32 cellular contexts compared by ENCODE assay signal in genomic region chr14:87156878-87157277, GRCh38.
"Had no signal": no experiment of that assay in that cellular context is flagged by ENCODE, and none has a peak within 500 bp of the region (broad histone marks: within the 10 kb centered on the region; RNA-seq: fewer than 3 reads in every experiment).

No MANE protein-coding gene starts in this region.

- H3K4me1 Mint-ChIP-seq: activated CD4-positive, alpha-beta memory T cell treated with anti-CD3 and anti-CD28 coated beads, Interleukin-2, amount 10 ng/mL, durations not matched to agents 7 days and 5 days; activated CD4-positive, alpha-beta T cell treated with anti-CD3 and anti-CD28 coated beads, Interleukin-2, amount 10 ng/mL, durations not matched to agents 7 days and 5 days; activated naive CD4-positive, alpha-beta T cell treated with anti-CD3 and anti-CD28 coated beads, Interleukin-2, amount 10 ng/mL, durations not matched to agents 7 days and 5 days; activated naive CD8-positive, alpha-beta T cell treated with anti-CD3 and anti-CD28 coated beads, Interleukin-2, amount 10 ng/mL, durations not matched to agents 7 days and 5 days; T-helper 17 cell had no signal

- H3K36me3 ChIP-seq: ascending aorta, breast epithelium, cardiac muscle cell had no signal

- H3K36me3 Mint-ChIP-seq: activated naive CD4-positive, alpha-beta T cell treated with anti-CD3 and anti-CD28 coated beads, Interleukin-2, amount 10 ng/mL, durations not matched to agents 7 days and 5 days; activated naive CD8-positive, alpha-beta T cell treated with anti-CD3 and anti-CD28 coated beads, Interleukin-2, amount 10 ng/mL, durations not matched to agents 7 days and 5 days; brain had no signal

- H3K4me3 ChIP-seq: ascending aorta, breast epithelium, cardiac muscle cell, coronary artery, dorsolateral prefrontal cortex had no signal

- H3K4me1 ChIP-seq: ascending aorta, breast epithelium had no signal

- H3K27ac Mint-ChIP-seq: activated CD4-positive, alpha-beta memory T cell treated with anti-CD3 and anti-CD28 coated beads, Interleukin-2, amount 10 ng/mL, durations not matched to agents 7 days and 5 days; activated CD4-positive, alpha-beta T cell treated with anti-CD3 and anti-CD28 coated beads, Interleukin-2, amount 10 ng/mL, durations not matched to agents 7 days and 5 days; activated naive CD4-positive, alpha-beta T cell treated with anti-CD3 and anti-CD28 coated beads, Interleukin-2, amount 10 ng/mL, durations not matched to agents 7 days and 5 days; activated naive CD4-positive, alpha-beta T cell treated with anti-CD3 and anti-CD28 coated beads, Interleukin-2, amount 50 U/mL, for 72 hours; activated naive CD8-positive, alpha-beta T cell treated with anti-CD3 and anti-CD28 coated beads, Interleukin-2, amount 10 ng/mL, durations not matched to agents 7 days and 5 days; activated T-cell treated with anti-CD3 and anti-CD28 coated beads, Interleukin-2, amount 50 U/mL, for 24 hours; activated T-cell treated with anti-CD3 and anti-CD28 coated beads, Interleukin-2, amount 50 U/mL, for 72 hours; brain; dendritic cell treated with granulocyte-macrophage colony-stimulating factor and Interleukin-4, amounts not matched to agents 40 ng/mL and 50 ng/mL, for 4 days; effector memory CD8-positive, alpha-beta T cell; T-helper 17 cell; T-helper 2 cell treated with Interferon-gamma antibody and Interleukin-4, amounts not matched to agents 5 μg/mL and 100 μg/mL, for 36 hours had no signal

- DNase-seq: activated CD4-positive, alpha-beta memory T cell treated with anti-CD3 and anti-CD28 coated beads, Interleukin-2, amount 10 ng/mL, durations not matched to agents 7 days and 5 days; activated CD4-positive, alpha-beta T cell treated with anti-CD3 and anti-CD28 coated beads for 1 hour; activated CD4-positive, alpha-beta T cell treated with anti-CD3 and anti-CD28 coated beads for 4 hours; activated CD4-positive, alpha-beta T cell treated with anti-CD3 and anti-CD28 coated beads, Interleukin-2, amount 10 ng/mL, durations not matched to agents 7 days and 5 days; activated CD4-positive, alpha-beta T cell treated with anti-CD3 and anti-CD28 coated beads, Interleukin-2, amount 50 U/mL, for 4 hours; activated CD8-positive, alpha-beta memory T cell treated with anti-CD3 and anti-CD28 coated beads, Interleukin-2, amount 50 U/mL, for 48 hours; activated gamma-delta T cell; activated naive CD4-positive, alpha-beta T cell; activated naive CD4-positive, alpha-beta T cell treated with anti-CD3 and anti-CD28 coated beads, Interleukin-2, amount 10 ng/mL, durations not matched to agents 7 days and 5 days; activated naive CD8-positive, alpha-beta T cell treated with anti-CD3 and anti-CD28 coated beads, Interleukin-2, amount 10 ng/mL, durations not matched to agents 7 days and 5 days; activated T-cell treated with anti-CD3 and anti-CD28 coated beads for 4 hours; activated T-cell treated with anti-CD3 and anti-CD28 coated beads, Interleukin-2, amount 50 U/mL, for 24 hours; activated T-cell treated with anti-CD3 and anti-CD28 coated beads, Interleukin-2, amount 50 U/mL, for 72 hours; central memory CD4-positive, alpha-beta T cell; cerebellar nuclear complex; dorsolateral prefrontal cortex; effector CD4-positive, alpha-beta T cell; effector memory CD8-positive, alpha-beta T cell; foreskin fibroblast; head of caudate nucleus; T-helper 1 cell; T-helper 17 cell; T1000 had no signal

- H3K27ac ChIP-seq: ascending aorta, breast epithelium, cardiac muscle cell, coronary artery had no signal

- H3K27me3 Mint-ChIP-seq: activated CD4-positive, alpha-beta memory T cell treated with anti-CD3 and anti-CD28 coated beads, Interleukin-2, amount 10 ng/mL, durations not matched to agents 7 days and 5 days; activated CD4-positive, alpha-beta T cell treated with anti-CD3 and anti-CD28 coated beads, Interleukin-2, amount 10 ng/mL, durations not matched to agents 7 days and 5 days; activated naive CD4-positive, alpha-beta T cell treated with anti-CD3 and anti-CD28 coated beads, Interleukin-2, amount 10 ng/mL, durations not matched to agents 7 days and 5 days; activated naive CD8-positive, alpha-beta T cell treated with anti-CD3 and anti-CD28 coated beads, Interleukin-2, amount 10 ng/mL, durations not matched to agents 7 days and 5 days; activated T-cell treated with anti-CD3 and anti-CD28 coated beads, Interleukin-2, amount 50 U/mL, for 24 hours; dendritic cell treated with granulocyte-macrophage colony-stimulating factor and Interleukin-4, amounts not matched to agents 40 ng/mL and 50 ng/mL, for 4 days; effector memory CD8-positive, alpha-beta T cell; T-helper 17 cell had no signal

- H3K27me3 ChIP-seq: ascending aorta, breast epithelium, cardiac muscle cell, dorsolateral prefrontal cortex had no signal

- ATAC-seq: activated naive CD4-positive, alpha-beta T cell treated with anti-CD3 and anti-CD28 coated beads, Interleukin-2, amount 50 U/mL, for 72 hours; activated T-cell treated with anti-CD3 and anti-CD28 coated beads, Interleukin-2, amount 50 U/mL, for 72 hours; effector memory CD8-positive, alpha-beta T cell; esophagus mucosa; T-helper 17 cell had no signal

- H3K9me3 ChIP-seq: ascending aorta, breast epithelium had no signal

- H3K4me3 Mint-ChIP-seq: activated CD4-positive, alpha-beta memory T cell treated with anti-CD3 and anti-CD28 coated beads, Interleukin-2, amount 10 ng/mL, durations not matched to agents 7 days and 5 days; activated CD4-positive, alpha-beta T cell treated with anti-CD3 and anti-CD28 coated beads, Interleukin-2, amount 10 ng/mL, durations not matched to agents 7 days and 5 days; activated naive CD4-positive, alpha-beta T cell treated with anti-CD3 and anti-CD28 coated beads, Interleukin-2, amount 10 ng/mL, durations not matched to agents 7 days and 5 days; activated naive CD8-positive, alpha-beta T cell treated with anti-CD3 and anti-CD28 coated beads, Interleukin-2, amount 10 ng/mL, durations not matched to agents 7 days and 5 days; activated T-cell treated with anti-CD3 and anti-CD28 coated beads, Interleukin-2, amount 50 U/mL, for 24 hours; activated T-cell treated with anti-CD3 and anti-CD28 coated beads, Interleukin-2, amount 50 U/mL, for 72 hours; brain; dendritic cell treated with granulocyte-macrophage colony-stimulating factor and Interleukin-4, amounts not matched to agents 40 ng/mL and 50 ng/mL, for 4 days; effector memory CD8-positive, alpha-beta T cell; T-helper 17 cell; T-helper 2 cell treated with Interferon-gamma antibody and Interleukin-4, amounts not matched to agents 5 μg/mL and 100 μg/mL, for 36 hours had no signal
